ENCODE assay signal across 19 cellular contexts in the genomic region with DNA sequence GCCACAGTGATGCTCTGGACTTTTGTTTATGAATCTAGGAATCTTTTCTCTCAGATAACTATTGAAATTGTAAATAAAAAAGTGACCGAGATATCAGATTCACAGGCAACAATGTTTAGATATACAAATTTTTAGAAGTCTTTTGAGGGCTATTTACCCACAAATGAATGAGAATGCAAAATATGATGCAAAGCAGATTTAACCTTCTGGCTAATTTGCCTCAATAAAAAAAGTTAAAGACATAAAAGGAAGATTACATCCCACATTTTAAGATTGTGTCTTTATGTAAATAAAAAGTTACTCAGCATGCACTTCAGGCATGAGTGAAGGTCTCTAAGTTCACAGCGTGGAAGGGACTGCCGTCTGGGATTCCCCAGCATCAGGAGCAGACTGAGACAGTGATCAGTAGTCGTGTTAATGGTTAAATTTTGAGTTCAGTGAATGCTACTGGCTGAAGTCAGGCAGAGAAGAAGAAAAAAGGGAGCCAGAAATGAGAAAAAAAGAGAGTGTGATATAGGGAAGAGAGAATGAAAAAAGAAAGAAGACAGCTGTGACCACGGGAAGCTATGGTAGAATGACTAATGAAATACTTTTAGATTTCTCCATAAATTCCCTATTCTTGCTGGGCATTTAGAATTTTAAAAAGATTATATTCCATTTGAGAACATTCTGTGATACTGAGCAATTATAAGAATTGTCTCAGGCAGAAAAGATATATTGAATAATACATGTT.
DNase-seq lines count a peak whose midpoint lies in the region; ATAC-seq and TF ChIP-seq lines count a peak whose summit lies in the region.
"Had no signal": no experiment of that assay in that cellular context is flagged by ENCODE, and none has a peak within 500 bp of the region (broad histone marks: within the 10 kb centered on the region; RNA-seq: fewer than 3 reads in every experiment).

No MANE protein-coding gene starts in this region.

- H3K4me3 ChIP-seq in IMR-90 (ENCODE audit: insufficient read depth, low read depth, low read length) (no peak overlapping the region), fibroblast of villous mesenchyme (ENCODE audit: low read depth, low read length) (peak overlapping the region; percentile 2), left lung (no peak overlapping the region)
- H3K4me3 ChIP-seq in naive thymus-derived CD4-positive, alpha-beta T cell (ENCODE audit: low read length) = no peak overlapping the region
- H3K4me3 ChIP-seq: upper lobe of right lung had no signal

- H3K4me1 ChIP-seq in IMR-90 (ENCODE audit: control insufficient read depth, insufficient read depth, low read length) (no peaks in the 10 kb centered on the region), left lung (peaks cover 0 to 5% of the 10 kb centered on the region in 2 donors)
- no peaks in the 10 kb centered on the region for H3K4me1 ChIP-seq in naive thymus-derived CD4-positive, alpha-beta T cell (ENCODE audit: control insufficient read depth in 2 of 2, insufficient read depth in 2 of 2, low read length in 2 of 2)
- H3K4me1 ChIP-seq: foreskin keratinocyte, upper lobe of right lung had no signal

- no peak overlapping the region for H3K56ac ChIP-seq in IMR-90 (ENCODE audit: extremely low read depth, insufficient read depth, low read length)

- H3K4ac ChIP-seq in IMR-90 (ENCODE audit: low read depth, low read length) = no peak overlapping the region

- no peak overlapping the region for H3K9ac ChIP-seq in IMR-90 (ENCODE audit: low read depth, low read length)

- H2BK5ac ChIP-seq in IMR-90 (ENCODE audit: low read depth, low read length, poor library complexity, severe bottlenecking) = no peak overlapping the region

- CTCF ChIA-PET in IMR-90 (lab: Yijun Ruan, JAX) = no interaction called here
- CTCF ChIA-PET in naive thymus-derived CD4-positive, alpha-beta T cell (lab: Charles Lee) = no interaction called here

- intact Hi-C loops in IMR-90 (cut with micrococcal nuclease) (no loop called here), left lung (cut with DNase I) (no loop called here)
- intact Hi-C loops in naive thymus-derived CD4-positive, alpha-beta T cell (cut with micrococcal nuclease) = no loop called here

- no peak overlapping the region for H2BK20ac ChIP-seq in IMR-90 (ENCODE audit: low read depth, low read length)

- no peaks in the 10 kb centered on the region for H3K9me3 Mint-ChIP-seq in HFFc6
- H3K9me3 Mint-ChIP-seq in activated naive CD4-positive, alpha-beta T cell treated with anti-CD3 and anti-CD28 coated beads, Interleukin-2, amount 50 U/mL, for 72 hours = no peaks in the 10 kb centered on the region
- H3K9me3 Mint-ChIP-seq in naive thymus-derived CD4-positive, alpha-beta T cell = peaks cover 0 to 3% (median 0%) of the 10 kb centered on the region in 11 donors
- H3K9me3 Mint-ChIP-seq: activated naive CD8-positive, alpha-beta T cell treated with anti-CD3 and anti-CD28 coated beads, Interleukin-2, amount 10 ng/mL, durations not matched to agents 7 days and 5 days; neural crest cell; T-helper 1 cell treated with Interleukin-12 subunit alpha and Interleukin-12 subunit beta and Interleukin-4 antibody, amounts not matched to agents 30 μg/mL and 1 μg/mL, for 36 hours had no signal

- ATAC-seq in GM18508 (IDR thresholded peaks at IDR 0.05; ENCODE audit: insufficient read depth, unreplicated experiment) (peak; percentile 64), IMR-90 (ENCODE audit: low read depth) (peak; percentile 68), left lung (no peak)
- ATAC-seq in activated naive CD4-positive, alpha-beta T cell treated with anti-CD3 and anti-CD28 coated beads, Interleukin-2, amount 50 U/mL, for 72 hours = no peak
- no peak for ATAC-seq in naive thymus-derived CD4-positive, alpha-beta T cell
- ATAC-seq: foreskin keratinocyte, upper lobe of right lung had no signal

- no peak for TF ChIP-seq CTCF in HFFc6 (IDR thresholded peaks at IDR 0.05)
- TF ChIP-seq CTCF in IMR-90 (conservative IDR thresholded peaks at IDR 0.05; ENCODE audit: low read depth, low read length) = no peak
- no peak for TF ChIP-seq CTCF in fibroblast of villous mesenchyme (IDR thresholded peaks at IDR 0.05; ENCODE audit: insufficient read depth, low read depth, low read length)
- no peak for TF ChIP-seq CTCF in left lung (IDR thresholded peaks at IDR 0.05)

- no peak for TF ChIP-seq RAD21 in IMR-90 (IDR thresholded peaks at IDR 0.05; ENCODE audit: low read length)

- peaks cover 9% of the 10 kb centered on the region for H3K27me3 Mint-ChIP-seq in HFFc6 (ENCODE audit: insufficient read depth)
- peaks cover 4 to 24% (median 9%) of the 10 kb centered on the region in 5 donors for H3K27me3 Mint-ChIP-seq in naive thymus-derived CD4-positive, alpha-beta T cell

- H3K27me3 ChIP-seq in IMR-90 (ENCODE audit: control insufficient read depth, insufficient read depth, low read length) (no peaks in the 10 kb centered on the region), left lung (no peaks in the 10 kb centered on the region)
- no peaks in the 10 kb centered on the region for H3K27me3 ChIP-seq in naive thymus-derived CD4-positive, alpha-beta T cell (ENCODE audit: control insufficient read depth in 2 of 2, insufficient read depth in 2 of 2, low read length in 2 of 2)
- H3K27me3 ChIP-seq: foreskin keratinocyte, upper lobe of right lung had no signal

- no peak overlapping the region for H2AFZ ChIP-seq in IMR-90 (replicated peaks; ENCODE audit: low read length, poor library complexity)

- peak overlapping the region; percentile 19; the same call in 1 of the 2 replicates for H3K4me2 ChIP-seq in IMR-90 (ENCODE audit: low read depth, low read length)

- H3K9me1 ChIP-seq in IMR-90 (ENCODE audit: insufficient read depth, low read length) = no peaks in the 10 kb centered on the region; the same call in 1 of the 2 replicates

- dilution Hi-C loops in IMR-90 (cut with HindIII; ENCODE audit: low sequenced_read_pairs, unreplicated experiment) = no loop called here

- DNase-seq in HFFc6 (no peak), IMR-90 (peak; percentile 34), fibroblast of villous mesenchyme (ENCODE audit: low read depth) (peak; percentile 93), superior temporal gyrus (ENCODE audit: extremely low spot score) (no peak), left lung (no peak)
- no peak for DNase-seq in activated naive CD4-positive, alpha-beta T cell treated with anti-CD3 and anti-CD28 coated beads, Interleukin-2, amount 50 U/mL, for 72 hours (ENCODE audit: low spot score in 2 of 2)
- DNase-seq in naive thymus-derived CD4-positive, alpha-beta T cell = no peak
- DNase-seq: activated naive CD8-positive, alpha-beta T cell treated with anti-CD3 and anti-CD28 coated beads, Interleukin-2, amount 10 ng/mL, durations not matched to agents 7 days and 5 days; cortex of kidney; foreskin keratinocyte; kidney; NCI-H1436; stimulated activated CD4-positive, alpha-beta T cell treated with anti-CD3 and anti-CD28 coated beads, Interleukin-12 subunit alpha, Interleukin-12 subunit beta, amount 100 ng/mL, for 4 hours; upper lobe of right lung had no signal

- no TSS peak for BruUV-seq in IMR-90 (replicated peaks; lab: Mats Ljungman, UMichigan)

- no peak overlapping the region for H4K5ac ChIP-seq in IMR-90 (ENCODE audit: low read depth, low read length)

- in situ Hi-C loops in IMR-90 (cut with MboI; ENCODE audit: low sequenced_read_pairs) = no loop called here

- no peaks in the 10 kb centered on the region for H3K36me3 ChIP-seq in IMR-90 (ENCODE audit: control insufficient read depth, insufficient read depth, low read length)
- H3K36me3 ChIP-seq in naive thymus-derived CD4-positive, alpha-beta T cell (ENCODE audit: control insufficient read depth in 2 of 3, insufficient read depth in 3 of 3, low read length in 3 of 3) = no peaks in the 10 kb centered on the region
- H3K36me3 ChIP-seq in left lung = no peaks in the 10 kb centered on the region
- H3K36me3 ChIP-seq: upper lobe of right lung had no signal

- no peak overlapping the region for H2AK9ac ChIP-seq in IMR-90 (replicated peaks; ENCODE audit: low read depth, low read length, poor library complexity)

- H3K9me3 ChIP-seq in IMR-90 (ENCODE audit: control insufficient read depth, insufficient read depth, low read length) = no peaks in the 10 kb centered on the region
- no peaks in the 10 kb centered on the region for H3K9me3 ChIP-seq in naive thymus-derived CD4-positive, alpha-beta T cell (ENCODE audit: control insufficient read depth in 2 of 3, low read length in 3 of 3)
- no peaks in the 10 kb centered on the region for H3K9me3 ChIP-seq in left lung
- H3K9me3 ChIP-seq: upper lobe of right lung had no signal

- 13% methylated on average over 2 of the region's 5 CpGs; no CpG with 5 or more reads in 1 of the 2 experiments for WGBS in IMR-90 (ENCODE audit: extremely low coverage in 2 of 2, insufficient read length in 1 of 2), 2 experiments

- no peak overlapping the region for H4K91ac ChIP-seq in IMR-90 (ENCODE audit: insufficient read depth, low read depth, low read length)

- H4K20me1 ChIP-seq in IMR-90 (ENCODE audit: insufficient read depth, low read length) = no peaks in the 10 kb centered on the region

- no peak overlapping the region for H2BK120ac ChIP-seq in IMR-90 (ENCODE audit: low read depth, low read length)

- no peak overlapping the region for H2AK5ac ChIP-seq in IMR-90 (ENCODE audit: low read depth, low read length)

- H3K27ac ChIP-seq in IMR-90 (ENCODE audit: insufficient read depth, low read length) = no peak overlapping the region
- no peak overlapping the region for H3K27ac ChIP-seq in naive thymus-derived CD4-positive, alpha-beta T cell (ENCODE audit: low read depth, low read length)
- no peak overlapping the region for H3K27ac ChIP-seq in left lung
- H3K27ac ChIP-seq: C4-2B, foreskin keratinocyte, HL-60, upper lobe of right lung had no signal

- peak overlapping the region; percentile 38; the same call in 1 of the 2 replicates for H3K4me3 Mint-ChIP-seq in HFFc6
- no peak overlapping the region for H3K4me3 Mint-ChIP-seq in naive thymus-derived CD4-positive, alpha-beta T cell
- H3K4me3 Mint-ChIP-seq: activated naive CD8-positive, alpha-beta T cell treated with anti-CD3 and anti-CD28 coated beads, Interleukin-2, amount 10 ng/mL, durations not matched to agents 7 days and 5 days; neural crest cell; T-helper 1 cell treated with Interleukin-12 subunit alpha and Interleukin-12 subunit beta and Interleukin-4 antibody, amounts not matched to agents 30 μg/mL and 1 μg/mL, for 36 hours had no signal

- TF ChIP-seq POLR2A in IMR-90 (IDR thresholded peaks at IDR 0.05; ENCODE audit: low read depth, low read length) = no peak

- POLR2A ChIA-PET in IMR-90 (lab: Charles Lee; ENCODE audit: unreplicated experiment) = no interaction called here
- POLR2A ChIA-PET in naive thymus-derived CD4-positive, alpha-beta T cell (lab: Charles Lee) = interaction anchor here (0.7 kb wide), 1 partner anchor 247 kb away, joined by 3 read pairs; no protein-coding TSS in a partner anchor

- H3K4me1 Mint-ChIP-seq in HFFc6 (ENCODE audit: low read depth) = peaks cover 21% of the 10 kb centered on the region
- H3K4me1 Mint-ChIP-seq in naive thymus-derived CD4-positive, alpha-beta T cell = no peaks in the 10 kb centered on the region
- H3K4me1 Mint-ChIP-seq: activated naive CD8-positive, alpha-beta T cell treated with anti-CD3 and anti-CD28 coated beads, Interleukin-2, amount 10 ng/mL, durations not matched to agents 7 days and 5 days; neural crest cell had no signal

- H3K79me1 ChIP-seq in IMR-90 (ENCODE audit: low read depth in 1 of 2, low read length in 2 of 2) = no peaks in the 10 kb centered on the region

- no peak overlapping the region for H3K23ac ChIP-seq in IMR-90 (ENCODE audit: low read depth, low read length)

- no peak overlapping the region for H3K27ac Mint-ChIP-seq in HFFc6
- H3K27ac Mint-ChIP-seq in activated naive CD4-positive, alpha-beta T cell treated with anti-CD3 and anti-CD28 coated beads, Interleukin-2, amount 50 U/mL, for 72 hours = no peak overlapping the region
- no peak overlapping the region for H3K27ac Mint-ChIP-seq in naive thymus-derived CD4-positive, alpha-beta T cell
- H3K27ac Mint-ChIP-seq: activated naive CD8-positive, alpha-beta T cell treated with anti-CD3 and anti-CD28 coated beads, Interleukin-2, amount 10 ng/mL, durations not matched to agents 7 days and 5 days; T-helper 1 cell treated with Interleukin-12 subunit alpha and Interleukin-12 subunit beta and Interleukin-4 antibody, amounts not matched to agents 30 μg/mL and 1 μg/mL, for 36 hours had no signal

- no peaks in the 10 kb centered on the region for H3K36me3 Mint-ChIP-seq in HFFc6 (ENCODE audit: low read depth)
- H3K36me3 Mint-ChIP-seq in activated naive CD4-positive, alpha-beta T cell treated with anti-CD3 and anti-CD28 coated beads, Interleukin-2, amount 50 U/mL, for 72 hours = no peaks in the 10 kb centered on the region
- peaks cover 0 to 4% (median 0%) of the 10 kb centered on the region in 5 donors for H3K36me3 Mint-ChIP-seq in naive thymus-derived CD4-positive, alpha-beta T cell
- H3K36me3 Mint-ChIP-seq: activated naive CD8-positive, alpha-beta T cell treated with anti-CD3 and anti-CD28 coated beads, Interleukin-2, amount 10 ng/mL, durations not matched to agents 7 days and 5 days had no signal

- H2BK15ac ChIP-seq in IMR-90 (ENCODE audit: low read depth, low read length) = no peak overlapping the region

- H4K8ac ChIP-seq in IMR-90 (ENCODE audit: low read depth in 2 of 2, low read length in 2 of 2) = no peak overlapping the region

- no peak overlapping the region for H3K18ac ChIP-seq in IMR-90 (ENCODE audit: low read depth, low read length)

- no peak overlapping the region for H3K14ac ChIP-seq in IMR-90 (replicated peaks; ENCODE audit: low read depth, low read length)

Comparison
In these comparisons a context has a peak if more than half of its experiments do, and no peak if none do; other contexts are left out.
1. ATAC-seq: peak in GM18508 (single experiment) and IMR-90 (single experiment); none in activated naive CD4-positive, alpha-beta T cell treated with anti-CD3 and anti-CD28 coated beads, Interleukin-2, amount 50 U/mL, for 72 hours (0 of 2), naive thymus-derived CD4-positive, alpha-beta T cell (single experiment) and left lung (single experiment).
2. DNase-seq: peak in IMR-90 (single experiment) and fibroblast of villous mesenchyme (single experiment); none in HFFc6 (single experiment), activated naive CD4-positive, alpha-beta T cell treated with anti-CD3 and anti-CD28 coated beads, Interleukin-2, amount 50 U/mL, for 72 hours (0 of 2), superior temporal gyrus (single experiment), naive thymus-derived CD4-positive, alpha-beta T cell (0 of 9) and left lung (0 of 2).